ENCODE assay signal across 15 cellular contexts in genomic region chr7:111919164-111919563, GRCh38.
DNase-seq lines count a peak whose midpoint lies in the region; TF ChIP-seq lines count a peak whose summit lies in the region.
"Had no signal": no experiment of that assay in that cellular context is flagged by ENCODE, and none has a peak within 500 bp of the region (broad histone marks: within the 10 kb centered on the region; RNA-seq: fewer than 3 reads in every experiment).

No MANE protein-coding gene starts in this region.

- H3K4me2 ChIP-seq in BLaER1: peak overlapping the region; percentile 10; the same call in 1 of the 2 replicates
- H3K4me2 ChIP-seq in smooth muscle cell: peak overlapping the region; percentile 76

- peak overlapping the region; percentile 2 for H3K27ac Mint-ChIP-seq in glutamatergic neuron (ENCODE audit: unreplicated experiment)
- H3K27ac Mint-ChIP-seq: CD4-positive, CD25-positive, alpha-beta regulatory T cell; CD8-positive, alpha-beta memory T cell had no signal

- no peaks in the 10 kb centered on the region for H3K27me3 ChIP-seq in BLaER1
- no peaks in the 10 kb centered on the region for H3K27me3 ChIP-seq in smooth muscle cell (ENCODE audit: low read depth)

- H3K27ac ChIP-seq in BLaER1: no peak overlapping the region
- no peak overlapping the region for H3K27ac ChIP-seq in HEK293 (ENCODE audit: extremely low read depth, low read depth, low read length)
- peak overlapping the region; percentile 46 for H3K27ac ChIP-seq in smooth muscle cell (ENCODE audit: low read depth)
- H3K27ac ChIP-seq: GM23248 had no signal

- POLR2A ChIA-PET in HEK293 (lab: Yijun Ruan, JAX): no interaction called here

- no peak for DNase-seq in glutamatergic neuron
- no peak for DNase-seq in smooth muscle cell (lab: John Stamatoyannopoulos, UW; ENCODE audit: unreplicated experiment)
- no peak for DNase-seq in SIG-M5 treated with dmso at 0.1 percent for 504 hours (lab: John Stamatoyannopoulos, UW; ENCODE audit: unreplicated experiment)
- DNase-seq in OCI-M2 (lab: John Stamatoyannopoulos, UW; ENCODE audit: unreplicated experiment): no peak
- no peak for DNase-seq in SK-N-DZ (ENCODE audit: low spot score)
- DNase-seq: 8988T; C1 segment of cervical spinal cord; CD4-positive, CD25-positive, alpha-beta regulatory T cell; CD8-positive, alpha-beta memory T cell; COR-L47; DMS 273 treated with DMSO at 0.1 percent for 48 hours had no signal

- H3F3A ChIP-seq in smooth muscle cell (ENCODE audit: low read depth): peaks cover 9% of the 10 kb centered on the region

- no peaks in the 10 kb centered on the region for H3K79me2 ChIP-seq in smooth muscle cell (ENCODE audit: low read depth)

- H3K4me1 ChIP-seq in BLaER1: peaks cover 6% of the 10 kb centered on the region; the same call in 1 of the 2 replicates
- H3K4me1 ChIP-seq in HEK293 (ENCODE audit: control insufficient read depth, insufficient read depth, low read length): peaks cover 10% of the 10 kb centered on the region
- H3K4me1 ChIP-seq in smooth muscle cell (ENCODE audit: low read depth): peaks cover 10% of the 10 kb centered on the region

- H4K20me1 ChIP-seq in BLaER1: no peaks in the 10 kb centered on the region
- H4K20me1 ChIP-seq in smooth muscle cell (ENCODE audit: low read depth): no peaks in the 10 kb centered on the region

- H3K9ac ChIP-seq in BLaER1: no peak overlapping the region
- H3K9ac ChIP-seq in smooth muscle cell (ENCODE audit: low read depth): no peak overlapping the region
- H3K9ac ChIP-seq: GM23248 had no signal

- H3K4me1 Mint-ChIP-seq in glutamatergic neuron (ENCODE audit: low read depth, unreplicated experiment): peaks cover 17% of the 10 kb centered on the region
- H3K4me1 Mint-ChIP-seq: CD4-positive, CD25-positive, alpha-beta regulatory T cell; CD8-positive, alpha-beta memory T cell had no signal

- H3K9me3 ChIP-seq in BLaER1: no peaks in the 10 kb centered on the region
- no peaks in the 10 kb centered on the region for H3K9me3 ChIP-seq in HEK293 (ENCODE audit: control insufficient read depth, insufficient read depth, low read depth, low read length)
- no peaks in the 10 kb centered on the region for H3K9me3 ChIP-seq in smooth muscle cell (replicated peaks; ENCODE audit: low read depth)

- H3K27me3 Mint-ChIP-seq in glutamatergic neuron (ENCODE audit: unreplicated experiment): peaks cover 3% of the 10 kb centered on the region
- H3K27me3 Mint-ChIP-seq: CD4-positive, CD25-positive, alpha-beta regulatory T cell; CD8-positive, alpha-beta memory T cell had no signal

- no peak overlapping the region for H3K4me3 ChIP-seq in BLaER1
- H3K4me3 ChIP-seq in HEK293 (ENCODE audit: low read depth, low read length): no peak overlapping the region
- no peak overlapping the region for H3K4me3 ChIP-seq in smooth muscle cell
- H3K4me3 ChIP-seq: GM23248, K562 had no signal

- H3K36me3 Mint-ChIP-seq in glutamatergic neuron (ENCODE audit: unreplicated experiment): no peaks in the 10 kb centered on the region
- H3K36me3 Mint-ChIP-seq: CD4-positive, CD25-positive, alpha-beta regulatory T cell; CD8-positive, alpha-beta memory T cell had no signal

- no peak overlapping the region for H2AFZ ChIP-seq in smooth muscle cell (ENCODE audit: low read depth)
- H2AFZ ChIP-seq: GM23248 had no signal

- H3K9me3 Mint-ChIP-seq in glutamatergic neuron (ENCODE audit: unreplicated experiment): no peaks in the 10 kb centered on the region

- CTCF ChIA-PET in HEK293 (lab: Yijun Ruan, JAX): interaction anchor here (0.7 kb wide), 1 partner anchor 274 kb away, joined by 4 read pairs; no protein-coding TSS in a partner anchor

- no peaks in the 10 kb centered on the region for H3K36me3 ChIP-seq in BLaER1
- no peaks in the 10 kb centered on the region for H3K36me3 ChIP-seq in HEK293 (ENCODE audit: control insufficient read depth in 2 of 2, insufficient read depth in 1 of 2, low read length in 2 of 2)
- no peaks in the 10 kb centered on the region for H3K36me3 ChIP-seq in smooth muscle cell (ENCODE audit: low read depth)

- 52% methylated on average over 2 of the region's 2 CpGs for WGBS in smooth muscle cell (ENCODE audit: low lambda C conversion rate)

- no peak overlapping the region for H3K4me3 Mint-ChIP-seq in glutamatergic neuron (ENCODE audit: unreplicated experiment)
- H3K4me3 Mint-ChIP-seq: CD8-positive, alpha-beta memory T cell had no signal

- TF ChIP-seq CTCF in HEK293 (tag by site-specific recombination; IDR thresholded peaks at IDR 0.05) (no peak), glutamatergic neuron (IDR thresholded peaks at IDR 0.05; ENCODE audit: partially characterized antibody, unreplicated experiment) (no peak), smooth muscle cell (IDR thresholded peaks at IDR 0.05; ENCODE audit: borderline replicate concordance, insufficient read depth, poor library complexity, severe bottlenecking) (no peak)

TF ChIP-seq in HEK293, 187 proteins besides CTCF, POLR2A, EP300 and RAD21:
- TF ChIP-seq ZNF174 (tag by site-specific recombination; IDR thresholded peaks at IDR 0.05) (no peak), ZNF366 (tag by site-specific recombination; conservative IDR thresholded peaks at IDR 0.05) (0 out of 2 replicates have a peak, but pooled peaks have one; percentile 15)
